In the genomic region with DNA sequence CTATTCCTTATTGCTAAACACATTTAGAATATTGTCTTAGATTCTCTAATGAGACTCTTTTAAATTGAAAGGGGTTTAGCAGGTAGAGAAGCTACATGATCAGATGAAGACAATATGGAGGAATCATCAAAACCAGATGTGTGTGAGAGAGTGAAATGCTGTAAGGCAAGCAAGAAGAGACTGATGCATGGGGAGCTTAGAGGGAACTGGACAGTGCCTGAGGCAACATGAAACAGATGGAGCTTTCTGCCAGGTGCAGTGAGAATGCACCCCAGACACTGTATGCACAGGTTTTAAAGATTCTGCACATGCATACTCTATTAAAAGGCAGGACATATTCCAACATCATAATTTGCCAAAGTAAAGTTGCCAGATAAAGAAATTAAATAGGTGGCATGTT, we compare ENCODE assay signal across 30 cellular contexts.
"Had no signal": no experiment of that assay in that cellular context is flagged by ENCODE, and none has a peak within 500 bp of the region (broad histone marks: within the 10 kb centered on the region; RNA-seq: fewer than 3 reads in every experiment).

No MANE protein-coding gene starts in this region.

- H3K27me3 ChIP-seq: ascending aorta, cardiac muscle cell, gastrocnemius medialis, hepatocyte, suprapubic skin, tibial artery, upper lobe of right lung had no signal

- H3K4me3 ChIP-seq: ascending aorta, cardiac muscle cell, coronary artery, dorsolateral prefrontal cortex, gastrocnemius medialis, hepatocyte, mucosa of descending colon, suprapubic skin, tibial artery, upper lobe of right lung had no signal

- ATAC-seq: effector memory CD8-positive, alpha-beta T cell; gastrocnemius medialis; left ventricle myocardium superior; mucosa of descending colon; natural killer cell treated with Interleukin-12 subunit alpha and Interleukin-12 subunit beta and Interleukin-15 and Interleukin-18, amount 100 ng/mL, for 72 hours; right cardiac atrium; upper lobe of right lung; WTC11 had no signal

- DNase-seq: activated CD4-positive, alpha-beta memory T cell treated with anti-CD3 and anti-CD28 coated beads, Interleukin-2, amount 10 ng/mL, durations not matched to agents 7 days and 5 days; activated CD4-positive, alpha-beta T cell treated with anti-CD3 and anti-CD28 coated beads for 1 hour; activated CD4-positive, alpha-beta T cell treated with anti-CD3 and anti-CD28 coated beads, Interleukin-2, amount 10 ng/mL, durations not matched to agents 7 days and 5 days; activated CD8-positive, alpha-beta memory T cell treated with anti-CD3 and anti-CD28 coated beads, Interleukin-2, amount 50 U/mL, for 48 hours; activated gamma-delta T cell; activated naive CD4-positive, alpha-beta T cell treated with anti-CD3 and anti-CD28 coated beads, Interleukin-2, amount 10 ng/mL, durations not matched to agents 7 days and 5 days; activated naive CD8-positive, alpha-beta T cell treated with anti-CD3 and anti-CD28 coated beads, Interleukin-2, amount 10 ng/mL, durations not matched to agents 7 days and 5 days; activated T-cell treated with anti-CD3 and anti-CD28 coated beads, Interleukin-2, amount 50 U/mL, for 24 hours; dorsolateral prefrontal cortex; effector memory CD8-positive, alpha-beta T cell; erythroblast; gastrocnemius medialis; islet precursor cell; left ventricle myocardium superior; mucosa of descending colon; posterior cingulate gyrus; right cardiac atrium; stimulated activated CD4-positive, alpha-beta T cell treated with anti-CD3 and anti-CD28 coated beads, Interleukin-15, amount 100 ng/mL, for 24 hours; stimulated activated CD4-positive, alpha-beta T cell treated with anti-CD3 and anti-CD28 coated beads, Interleukin-2, amount 100 ng/mL, for 24 hours; stimulated activated naive CD4-positive, alpha-beta T cell; tibial artery; upper lobe of right lung had no signal

- H3K36me3 ChIP-seq: ascending aorta, cardiac muscle cell, gastrocnemius medialis, suprapubic skin, tibial artery, upper lobe of right lung had no signal

- H3K9me3 ChIP-seq: ascending aorta, gastrocnemius medialis, mucosa of descending colon, suprapubic skin, tibial artery, upper lobe of right lung had no signal

- H3K27ac Mint-ChIP-seq: activated CD4-positive, alpha-beta memory T cell treated with anti-CD3 and anti-CD28 coated beads, Interleukin-2, amount 10 ng/mL, durations not matched to agents 7 days and 5 days; activated CD4-positive, alpha-beta T cell treated with anti-CD3 and anti-CD28 coated beads, Interleukin-2, amount 10 ng/mL, durations not matched to agents 7 days and 5 days; activated naive CD4-positive, alpha-beta T cell treated with anti-CD3 and anti-CD28 coated beads, Interleukin-2, amount 10 ng/mL, durations not matched to agents 7 days and 5 days; activated naive CD8-positive, alpha-beta T cell treated with anti-CD3 and anti-CD28 coated beads, Interleukin-2, amount 10 ng/mL, durations not matched to agents 7 days and 5 days; activated T-cell treated with anti-CD3 and anti-CD28 coated beads, Interleukin-2, amount 50 U/mL, for 24 hours; brain; effector memory CD8-positive, alpha-beta T cell; natural killer cell treated with Interleukin-12 subunit alpha and Interleukin-12 subunit beta and Interleukin-15 and Interleukin-18, amount 100 ng/mL, for 72 hours; WTC11 had no signal

- H3K4me1 Mint-ChIP-seq: activated CD4-positive, alpha-beta memory T cell treated with anti-CD3 and anti-CD28 coated beads, Interleukin-2, amount 10 ng/mL, durations not matched to agents 7 days and 5 days; activated CD4-positive, alpha-beta T cell treated with anti-CD3 and anti-CD28 coated beads, Interleukin-2, amount 10 ng/mL, durations not matched to agents 7 days and 5 days; activated naive CD4-positive, alpha-beta T cell treated with anti-CD3 and anti-CD28 coated beads, Interleukin-2, amount 10 ng/mL, durations not matched to agents 7 days and 5 days; activated naive CD8-positive, alpha-beta T cell treated with anti-CD3 and anti-CD28 coated beads, Interleukin-2, amount 10 ng/mL, durations not matched to agents 7 days and 5 days; brain had no signal

- H3K36me3 Mint-ChIP-seq: activated naive CD4-positive, alpha-beta T cell treated with anti-CD3 and anti-CD28 coated beads, Interleukin-2, amount 10 ng/mL, durations not matched to agents 7 days and 5 days; activated naive CD8-positive, alpha-beta T cell treated with anti-CD3 and anti-CD28 coated beads, Interleukin-2, amount 10 ng/mL, durations not matched to agents 7 days and 5 days; brain; natural killer cell treated with Interleukin-12 subunit alpha and Interleukin-12 subunit beta and Interleukin-15 and Interleukin-18, amount 100 ng/mL, for 72 hours; WTC11 had no signal

- H3K9me3 Mint-ChIP-seq: activated CD4-positive, alpha-beta memory T cell treated with anti-CD3 and anti-CD28 coated beads, Interleukin-2, amount 10 ng/mL, durations not matched to agents 7 days and 5 days; activated CD4-positive, alpha-beta T cell treated with anti-CD3 and anti-CD28 coated beads, Interleukin-2, amount 10 ng/mL, durations not matched to agents 7 days and 5 days; activated naive CD8-positive, alpha-beta T cell treated with anti-CD3 and anti-CD28 coated beads, Interleukin-2, amount 10 ng/mL, durations not matched to agents 7 days and 5 days; brain; WTC11 had no signal

- H3K27ac ChIP-seq: ascending aorta, cardiac muscle cell, coronary artery, dorsolateral prefrontal cortex, gastrocnemius medialis, hepatocyte, suprapubic skin, tibial artery, upper lobe of right lung had no signal

- H3K27me3 Mint-ChIP-seq: activated CD4-positive, alpha-beta memory T cell treated with anti-CD3 and anti-CD28 coated beads, Interleukin-2, amount 10 ng/mL, durations not matched to agents 7 days and 5 days; activated CD4-positive, alpha-beta T cell treated with anti-CD3 and anti-CD28 coated beads, Interleukin-2, amount 10 ng/mL, durations not matched to agents 7 days and 5 days; activated naive CD4-positive, alpha-beta T cell treated with anti-CD3 and anti-CD28 coated beads, Interleukin-2, amount 10 ng/mL, durations not matched to agents 7 days and 5 days; activated naive CD8-positive, alpha-beta T cell treated with anti-CD3 and anti-CD28 coated beads, Interleukin-2, amount 10 ng/mL, durations not matched to agents 7 days and 5 days; activated T-cell treated with anti-CD3 and anti-CD28 coated beads, Interleukin-2, amount 50 U/mL, for 24 hours; effector memory CD8-positive, alpha-beta T cell; natural killer cell treated with Interleukin-12 subunit alpha and Interleukin-12 subunit beta and Interleukin-15 and Interleukin-18, amount 100 ng/mL, for 72 hours had no signal

- H3K4me3 Mint-ChIP-seq: activated CD4-positive, alpha-beta memory T cell treated with anti-CD3 and anti-CD28 coated beads, Interleukin-2, amount 10 ng/mL, durations not matched to agents 7 days and 5 days; activated CD4-positive, alpha-beta T cell treated with anti-CD3 and anti-CD28 coated beads, Interleukin-2, amount 10 ng/mL, durations not matched to agents 7 days and 5 days; activated naive CD4-positive, alpha-beta T cell treated with anti-CD3 and anti-CD28 coated beads, Interleukin-2, amount 10 ng/mL, durations not matched to agents 7 days and 5 days; activated naive CD8-positive, alpha-beta T cell treated with anti-CD3 and anti-CD28 coated beads, Interleukin-2, amount 10 ng/mL, durations not matched to agents 7 days and 5 days; activated T-cell treated with anti-CD3 and anti-CD28 coated beads, Interleukin-2, amount 50 U/mL, for 24 hours; brain; effector memory CD8-positive, alpha-beta T cell; natural killer cell treated with Interleukin-12 subunit alpha and Interleukin-12 subunit beta and Interleukin-15 and Interleukin-18, amount 100 ng/mL, for 72 hours; WTC11 had no signal

- H3K4me1 ChIP-seq: ascending aorta, gastrocnemius medialis, suprapubic skin, tibial artery, upper lobe of right lung had no signal
